Comparison of ENCODE assay signal across 8 cellular contexts in genomic region chr15:89496155-89497098, GRCh38. TPM values are rescaled to one million over a fixed set of nuclear protein-coding genes. Genes with fewer than 3 reads are reported as not detected.
A peak's percentile ranks its signal among the peaks of the same experiment; 100 is the strongest.
DNase-seq lines count a peak whose midpoint lies in the region; TF ChIP-seq lines count a peak whose summit lies in the region.

TSS of gene RHCG (minus strand) at chr15:89496583. CDS start at chr15:89496544, 39 bp downstream.

- intact Hi-C loops in esophagus muscularis mucosa (cut with DNase I): no loop called here

- TF ChIP-seq EP300 in esophagus muscularis mucosa (IDR thresholded peaks at IDR 0.05): no peak

- TF ChIP-seq CTCF in Peyer's patch (IDR thresholded peaks at IDR 0.05) (peak in 4 of 6 experiments; percentile 11 to 28 (median 26)), esophagus muscularis mucosa (IDR thresholded peaks at IDR 0.05) (peak in 2 of 3 experiments; percentile 12 to 17)

- H3K4me3 ChIP-seq in Peyer's patch: peak within 1 kb of the TSS in 3 of 4 donors; percentile 23 to 39 (median 38)
- peak within 1 kb of the TSS; percentile 34 to 50 (median 36) for H3K4me3 ChIP-seq in esophagus muscularis mucosa
- peak within 1 kb of the TSS; percentile 29 to 50 for H3K4me3 ChIP-seq in mucosa of rectum (ENCODE audit: low read length in 2 of 2)

- H3K4me1 ChIP-seq in Peyer's patch: peaks cover 0 to 6% (median 0%) of the 10 kb centered on the region in 4 donors
- peaks cover 3 to 13% (median 8%) of the 10 kb centered on the region in 4 donors for H3K4me1 ChIP-seq in esophagus muscularis mucosa
- peaks cover 0 to 4% of the 10 kb centered on the region in 2 donors for H3K4me1 ChIP-seq in mucosa of rectum (ENCODE audit: control insufficient read depth in 2 of 2, insufficient read depth in 2 of 2, low read length in 2 of 2)

- H3K27ac ChIP-seq in Peyer's patch (no peak within 1 kb of the TSS), esophagus muscularis mucosa (replicated peaks in 1 of 4) (no peak within 1 kb of the TSS), mucosa of rectum (ENCODE audit: low read depth in 2 of 2, low read length in 2 of 2) (no peak within 1 kb of the TSS)

- H3K36me3 ChIP-seq in Peyer's patch (no peaks in the 10 kb centered on the region), esophagus muscularis mucosa (no peaks in the 10 kb centered on the region), mucosa of rectum (ENCODE audit: control insufficient read depth in 2 of 2, insufficient read depth in 2 of 2, low read length in 2 of 2) (no peaks in the 10 kb centered on the region)

- WGBS in esophagus muscularis mucosa: 24% methylated on average over 4 of the region's 55 CpGs

- H3K27me3 ChIP-seq in Peyer's patch: peaks cover 0 to 10% of the 10 kb centered on the region in 2 donors
- peaks cover 0 to 82% (median 23%) of the 10 kb centered on the region in 4 donors for H3K27me3 ChIP-seq in esophagus muscularis mucosa
- H3K27me3 ChIP-seq in mucosa of rectum (ENCODE audit: control insufficient read depth in 2 of 2, insufficient read depth in 2 of 2, low read length in 2 of 2): peaks cover 21 to 27% of the 10 kb centered on the region in 2 donors

- peak; percentile 58 for DNase-seq in activated CD8-positive, alpha-beta memory T cell treated with anti-CD3 and anti-CD28 coated beads for 24 hours
- DNase-seq in activated CD8-positive, alpha-beta memory T cell treated with anti-CD3 and anti-CD28 coated beads, Interleukin-2, amount 50 U/mL, for 4 hours: no peak
- DNase-seq in Peyer's patch (peak in 1 of 3 donors; percentile 49), esophagus muscularis mucosa (ENCODE audit: extremely low spot score) (no peak), cerebellum (ENCODE audit: low spot score) (no peak), NCI-H1694 treated with DMSO at 0.1 percent for 48 hours (lab: John Stamatoyannopoulos, UW) (no peak), SHP77 treated with DMSO at 0.1 percent for 48 hours (lab: John Stamatoyannopoulos, UW) (no peak)

- TF ChIP-seq POLR2A in Peyer's patch (IDR thresholded peaks at IDR 0.05) (no peak), esophagus muscularis mucosa (IDR thresholded peaks at IDR 0.05; ENCODE audit: low read depth) (no peak)

- H3K9me3 ChIP-seq in Peyer's patch: no peaks in the 10 kb centered on the region
- no peaks in the 10 kb centered on the region for H3K9me3 ChIP-seq in esophagus muscularis mucosa
- H3K9me3 ChIP-seq in mucosa of rectum (ENCODE audit: control insufficient read depth in 2 of 2, low read length in 2 of 2): no peaks in the 10 kb centered on the region

- no peak within 1 kb of the TSS for H3K9ac ChIP-seq in mucosa of rectum (ENCODE audit: low read depth in 1 of 2, low read length in 2 of 2)

RNA-seq across cellular contexts. Expression of gene RHCG, which starts in this region (rescaled TPM):
- total RNA-seq in Peyer's patch (not detected), esophagus muscularis mucosa (1 to 10 TPM in 1 of 4 donors, not detected in 3; 1.2 TPM), cerebellum (1.3 TPM)
